ENCODE assay signal across 22 cellular contexts in the genomic region with DNA sequence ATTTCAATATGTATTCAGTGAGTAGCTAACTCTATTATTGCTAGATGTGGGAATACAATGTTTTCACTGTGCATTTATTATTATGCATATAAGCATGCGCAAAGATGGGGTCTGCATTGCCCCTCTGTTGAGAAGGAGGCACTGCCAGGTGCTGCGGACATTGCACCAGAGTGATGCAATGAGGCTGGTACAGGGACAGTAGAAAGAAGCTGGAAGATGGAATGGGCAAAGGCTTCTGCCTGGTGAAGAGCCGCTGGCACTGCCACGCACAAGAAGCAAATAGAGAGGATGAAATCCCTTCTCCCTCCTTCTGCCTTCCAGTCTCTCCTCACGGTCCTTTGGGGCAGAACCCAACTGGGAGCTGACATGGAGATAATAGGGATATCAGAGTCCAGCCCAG.
A peak's percentile ranks its signal among the peaks of the same experiment; 100 is the strongest.
DNase-seq lines count a peak whose midpoint lies in the region; ATAC-seq lines count a peak whose summit lies in the region.
"Had no signal": no experiment of that assay in that cellular context is flagged by ENCODE, and none has a peak within 500 bp of the region (broad histone marks: within the 10 kb centered on the region; RNA-seq: fewer than 3 reads in every experiment).

No MANE protein-coding gene starts in this region.

- H3K9me3 ChIP-seq in naive thymus-derived CD4-positive, alpha-beta T cell (ENCODE audit: control insufficient read depth in 2 of 3, low read length in 3 of 3): no peaks in the 10 kb centered on the region
- H3K9me3 ChIP-seq: A549 had no signal

- H3K27me3 Mint-ChIP-seq in activated CD4-positive, alpha-beta T cell treated with anti-CD3 and anti-CD28 coated beads, Interleukin-2, amount 10 ng/mL, durations not matched to agents 24 days and 14 days: peaks cover 1% of the 10 kb centered on the region
- H3K27me3 Mint-ChIP-seq in central memory CD8-positive, alpha-beta T cell: no peaks in the 10 kb centered on the region
- H3K27me3 Mint-ChIP-seq in naive thymus-derived CD4-positive, alpha-beta T cell: no peaks in the 10 kb centered on the region

- CTCF ChIA-PET in naive thymus-derived CD4-positive, alpha-beta T cell (lab: Charles Lee): interaction anchor here (1.1 to 1.5 kb wide), 2 partner anchors 87 to 155 kb away, joined by 3 to 4 read pairs; a partner anchor contains a TSS

- no peaks in the 10 kb centered on the region for H3K27me3 ChIP-seq in naive thymus-derived CD4-positive, alpha-beta T cell (ENCODE audit: control insufficient read depth in 2 of 2, insufficient read depth in 2 of 2, low read length in 2 of 2)

- H3K4me1 ChIP-seq in naive thymus-derived CD4-positive, alpha-beta T cell (ENCODE audit: control insufficient read depth in 2 of 2, insufficient read depth in 2 of 2, low read length in 2 of 2): peaks cover 35 to 53% of the 10 kb centered on the region in 2 donors

- no peak for ATAC-seq in central memory CD8-positive, alpha-beta T cell (replicated peaks; ENCODE audit: extremely low read depth, poor library complexity, severe bottlenecking)
- ATAC-seq in naive thymus-derived CD4-positive, alpha-beta T cell: no peak
- ATAC-seq in HG02870 (IDR thresholded peaks at IDR 0.05; ENCODE audit: unreplicated experiment) (no peak), GM21717 (IDR thresholded peaks at IDR 0.05; ENCODE audit: unreplicated experiment) (no peak)
- ATAC-seq: A549; CD8-positive, alpha-beta T cell; GM12878; GM23338 had no signal

- peaks cover 16% of the 10 kb centered on the region for H3K36me3 Mint-ChIP-seq in activated CD4-positive, alpha-beta T cell treated with anti-CD3 and anti-CD28 coated beads, Interleukin-2, amount 10 ng/mL, durations not matched to agents 24 days and 14 days (ENCODE audit: low read depth)
- H3K36me3 Mint-ChIP-seq in central memory CD8-positive, alpha-beta T cell (ENCODE audit: insufficient read depth): peaks cover 28% of the 10 kb centered on the region
- peaks cover 0 to 29% (median 5%) of the 10 kb centered on the region in 5 donors for H3K36me3 Mint-ChIP-seq in naive thymus-derived CD4-positive, alpha-beta T cell

- peaks cover 23% of the 10 kb centered on the region for H3K9me3 Mint-ChIP-seq in activated CD4-positive, alpha-beta T cell treated with anti-CD3 and anti-CD28 coated beads, Interleukin-2, amount 10 ng/mL, durations not matched to agents 24 days and 14 days
- H3K9me3 Mint-ChIP-seq in central memory CD8-positive, alpha-beta T cell: peaks cover 8% of the 10 kb centered on the region
- peaks cover 0 to 13% (median 0%) of the 10 kb centered on the region in 11 donors for H3K9me3 Mint-ChIP-seq in naive thymus-derived CD4-positive, alpha-beta T cell
- H3K9me3 Mint-ChIP-seq: GM23338, IgD-negative memory B cell had no signal

- DNase-seq in activated CD4-positive, alpha-beta T cell treated with anti-CD3 and anti-CD28 coated beads, Interleukin-2, amount 10 ng/mL, durations not matched to agents 24 days and 14 days: peak; percentile 53
- DNase-seq in activated CD4-positive, alpha-beta T cell treated with anti-CD3 and anti-CD28 coated beads, Interleukin-2, amount 50 U/mL, for 1 hour: no peak
- no peak for DNase-seq in central memory CD8-positive, alpha-beta T cell (ENCODE audit: low spot score in 2 of 2)
- no peak for DNase-seq in naive thymus-derived CD4-positive, alpha-beta T cell
- no peak for DNase-seq in SHP77 treated with DMSO at 0.1 percent for 48 hours (lab: John Stamatoyannopoulos, UW)
- DNase-seq: AML-193; CD8-positive, alpha-beta T cell; COR-L47; DMS 273 treated with DMSO at 0.1 percent for 48 hours; DMS53; DND-41; EL; HCEC 1CT; KBM-7 had no signal

- POLR2A ChIA-PET in naive thymus-derived CD4-positive, alpha-beta T cell (lab: Charles Lee): interaction anchor here (1.3 to 1.5 kb wide), 2 partner anchors 82 to 155 kb away, joined by 4 to 8 read pairs; a partner anchor contains a TSS

- H3K4me1 Mint-ChIP-seq in activated CD4-positive, alpha-beta T cell treated with anti-CD3 and anti-CD28 coated beads, Interleukin-2, amount 10 ng/mL, durations not matched to agents 24 days and 14 days: peaks cover 73% of the 10 kb centered on the region
- H3K4me1 Mint-ChIP-seq in central memory CD8-positive, alpha-beta T cell: peaks cover 67% of the 10 kb centered on the region
- H3K4me1 Mint-ChIP-seq in naive thymus-derived CD4-positive, alpha-beta T cell: peaks cover 41 to 78% (median 65%) of the 10 kb centered on the region in 7 donors

- no peak overlapping the region for H3K4me3 ChIP-seq in naive thymus-derived CD4-positive, alpha-beta T cell (ENCODE audit: low read length)
- H3K4me3 ChIP-seq: A549, GM12878, GM23338 had no signal

- no peak overlapping the region for H3K27ac Mint-ChIP-seq in activated CD4-positive, alpha-beta T cell treated with anti-CD3 and anti-CD28 coated beads, Interleukin-2, amount 10 ng/mL, durations not matched to agents 24 days and 14 days
- H3K27ac Mint-ChIP-seq in central memory CD8-positive, alpha-beta T cell (ENCODE audit: low read depth): peak overlapping the region; percentile 33
- H3K27ac Mint-ChIP-seq in naive thymus-derived CD4-positive, alpha-beta T cell: peak overlapping the region in 5 of 9 donors; percentile 26 to 93 (median 75)
- H3K27ac Mint-ChIP-seq: GM23338, IgD-negative memory B cell had no signal

- no peak overlapping the region for H3K4me3 Mint-ChIP-seq in activated CD4-positive, alpha-beta T cell treated with anti-CD3 and anti-CD28 coated beads, Interleukin-2, amount 10 ng/mL, durations not matched to agents 24 days and 14 days
- H3K4me3 Mint-ChIP-seq in central memory CD8-positive, alpha-beta T cell: no peak overlapping the region
- no peak overlapping the region for H3K4me3 Mint-ChIP-seq in naive thymus-derived CD4-positive, alpha-beta T cell
- H3K4me3 Mint-ChIP-seq: CD8-positive, alpha-beta T cell; GM23338; IgD-negative memory B cell had no signal

- no peak overlapping the region for H3K27ac ChIP-seq in naive thymus-derived CD4-positive, alpha-beta T cell (ENCODE audit: low read depth, low read length)
- H3K27ac ChIP-seq: 22Rv1, A549, C4-2B had no signal

- no peaks in the 10 kb centered on the region for H3K36me3 ChIP-seq in naive thymus-derived CD4-positive, alpha-beta T cell (ENCODE audit: control insufficient read depth in 2 of 3, insufficient read depth in 3 of 3, low read length in 3 of 3)

- intact Hi-C loops in activated CD4-positive, alpha-beta T cell treated with anti-CD3 and anti-CD28 coated beads, Interleukin-2, amount 10 ng/mL, durations not matched to agents 24 days and 14 days (cut with micrococcal nuclease): no loop called here
- intact Hi-C loops in naive thymus-derived CD4-positive, alpha-beta T cell (cut with micrococcal nuclease): loop anchor here in 1 of 2 donors (5.0 to 10.0 kb wide), 2 partner anchors 690 to 1062 kb away; a partner anchor contains a TSS
